ENCODE assay signal across 8 cellular contexts in genomic region chr5:77957-78804, GRCh38. TPM values are rescaled to one million over a fixed set of nuclear protein-coding genes. Genes with fewer than 3 reads are reported as not detected.
DNase-seq lines count a peak whose midpoint lies in the region; ATAC-seq and TF ChIP-seq lines count a peak whose summit lies in the region.

No MANE protein-coding gene starts in this region.

- H3K36me3 Mint-ChIP-seq in activated CD4-positive, alpha-beta T cell treated with anti-CD3 and anti-CD28 coated beads, Interleukin-2, amount 10 ng/mL, durations not matched to agents 24 days and 14 days (ENCODE audit: low read depth) = peaks cover 1% of the 10 kb centered on the region
- peaks cover 3% of the 10 kb centered on the region for H3K36me3 Mint-ChIP-seq in activated CD4-positive, alpha-beta memory T cell treated with anti-CD3 and anti-CD28 coated beads for 36 hours

- H3K4me3 Mint-ChIP-seq in activated CD4-positive, alpha-beta T cell treated with anti-CD3 and anti-CD28 coated beads, Interleukin-2, amount 10 ng/mL, durations not matched to agents 24 days and 14 days = no peak overlapping the region
- no peak overlapping the region for H3K4me3 Mint-ChIP-seq in activated CD4-positive, alpha-beta memory T cell treated with anti-CD3 and anti-CD28 coated beads for 36 hours

- intact Hi-C loops in activated CD4-positive, alpha-beta T cell treated with anti-CD3 and anti-CD28 coated beads, Interleukin-2, amount 10 ng/mL, durations not matched to agents 24 days and 14 days (cut with micrococcal nuclease) = no loop called here
- intact Hi-C loops in activated CD4-positive, alpha-beta memory T cell treated with anti-CD3 and anti-CD28 coated beads for 36 hours (cut with micrococcal nuclease) = no loop called here

- CTCF ChIA-PET in activated CD4-positive, alpha-beta memory T cell treated with anti-CD3 and anti-CD28 coated beads for 36 hours (lab: Charles Lee) = no interaction called here

- H3K27ac Mint-ChIP-seq in activated CD4-positive, alpha-beta T cell treated with anti-CD3 and anti-CD28 coated beads, Interleukin-2, amount 10 ng/mL, durations not matched to agents 24 days and 14 days = no peak overlapping the region
- no peak overlapping the region for H3K27ac Mint-ChIP-seq in activated CD4-positive, alpha-beta memory T cell treated with anti-CD3 and anti-CD28 coated beads for 36 hours

- no peak for ATAC-seq in GM18502 (IDR thresholded peaks at IDR 0.05; ENCODE audit: poor library complexity, unreplicated experiment)

- peak; percentile 79 for TF ChIP-seq CTCF in LNCaP clone FGC (IDR thresholded peaks at IDR 0.05; ENCODE audit: control insufficient read depth, extremely low read depth, insufficient read depth)

- H3K4me1 Mint-ChIP-seq in activated CD4-positive, alpha-beta T cell treated with anti-CD3 and anti-CD28 coated beads, Interleukin-2, amount 10 ng/mL, durations not matched to agents 24 days and 14 days = no peaks in the 10 kb centered on the region
- H3K4me1 Mint-ChIP-seq in activated CD4-positive, alpha-beta memory T cell treated with anti-CD3 and anti-CD28 coated beads for 36 hours (ENCODE audit: low read depth) = no peaks in the 10 kb centered on the region

- no peak overlapping the region for H3K4me3 ChIP-seq in LNCaP clone FGC (ENCODE audit: low read depth, low read length)

- peak; percentile 62 for DNase-seq in activated CD4-positive, alpha-beta T cell treated with anti-CD3 and anti-CD28 coated beads, Interleukin-2, amount 10 ng/mL, durations not matched to agents 24 days and 14 days
- DNase-seq in activated CD4-positive, alpha-beta T cell treated with anti-CD3 and anti-CD28 coated beads for 4 hours = no peak
- DNase-seq in LNCaP clone FGC (ENCODE audit: low read depth) (peak; percentile 19), left kidney (ENCODE audit: low read depth, low spot score) (peak; percentile 49), amniotic stem cell (lab: John Stamatoyannopoulos, UW) (no peak), NCI-H2029 treated with DMSO at 0.1 percent for 48 hours (lab: John Stamatoyannopoulos, UW) (no peak)
- DNase-seq in activated CD4-positive, alpha-beta memory T cell treated with anti-CD3 and anti-CD28 coated beads for 36 hours = peak; percentile 45

- no peaks in the 10 kb centered on the region for H3K9me3 Mint-ChIP-seq in activated CD4-positive, alpha-beta T cell treated with anti-CD3 and anti-CD28 coated beads, Interleukin-2, amount 10 ng/mL, durations not matched to agents 24 days and 14 days
- no peaks in the 10 kb centered on the region for H3K9me3 Mint-ChIP-seq in activated CD4-positive, alpha-beta memory T cell treated with anti-CD3 and anti-CD28 coated beads for 36 hours

- POLR2A ChIA-PET in activated CD4-positive, alpha-beta memory T cell treated with anti-CD3 and anti-CD28 coated beads for 36 hours (lab: Charles Lee) = no interaction called here

- H3K27me3 Mint-ChIP-seq in activated CD4-positive, alpha-beta T cell treated with anti-CD3 and anti-CD28 coated beads, Interleukin-2, amount 10 ng/mL, durations not matched to agents 24 days and 14 days = no peaks in the 10 kb centered on the region
- peaks cover 12% of the 10 kb centered on the region for H3K27me3 Mint-ChIP-seq in activated CD4-positive, alpha-beta memory T cell treated with anti-CD3 and anti-CD28 coated beads for 36 hours

RNA-seq across cellular contexts. Expression of gene PLEKHG4B, which starts 13.8 kb away (rescaled TPM):
- total RNA-seq in activated CD4-positive, alpha-beta T cell treated with anti-CD3 and anti-CD28 coated beads, Interleukin-2, amount 10 ng/mL, durations not matched to agents 24 days and 14 days = not detected in 2 replicates
- not detected for total RNA-seq in activated CD4-positive, alpha-beta memory T cell treated with anti-CD3 and anti-CD28 coated beads for 36 hours

Comparison
In these comparisons a context has a peak if more than half of its experiments do, and no peak if none do; other contexts are left out.
1. DNase-seq: peak in activated CD4-positive, alpha-beta T cell treated with anti-CD3 and anti-CD28 coated beads, Interleukin-2, amount 10 ng/mL, durations not matched to agents 24 days and 14 days (single experiment), LNCaP clone FGC (single experiment), activated CD4-positive, alpha-beta memory T cell treated with anti-CD3 and anti-CD28 coated beads for 36 hours (single experiment) and left kidney (single experiment); none in activated CD4-positive, alpha-beta T cell treated with anti-CD3 and anti-CD28 coated beads for 4 hours (0 of 2), amniotic stem cell (single experiment) and NCI-H2029 treated with DMSO at 0.1 percent for 48 hours (single experiment).